Comparison of ENCODE assay signal across 31 cellular contexts in the genomic region with DNA sequence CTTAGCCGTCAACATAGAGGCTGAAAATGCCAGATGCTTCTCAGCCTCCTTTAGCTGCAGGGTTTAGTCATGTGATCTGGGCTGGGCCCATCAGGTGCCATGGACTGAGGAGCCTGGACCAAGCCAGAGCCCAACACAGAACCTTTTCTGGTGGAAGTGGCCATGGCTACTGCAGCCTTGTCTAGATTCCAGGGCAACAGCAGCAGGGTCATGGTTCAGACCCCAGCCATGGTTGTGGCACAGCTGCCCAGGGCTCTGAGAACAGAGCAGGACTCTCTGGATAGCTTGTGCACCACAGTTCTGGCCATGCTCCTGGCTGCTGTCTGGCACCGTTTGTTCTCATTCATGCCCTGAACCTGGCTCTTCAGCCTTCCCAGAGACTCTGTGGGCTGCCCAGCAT.
"Had no signal": no experiment of that assay in that cellular context is flagged by ENCODE, and none has a peak within 500 bp of the region (broad histone marks: within the 10 kb centered on the region; RNA-seq: fewer than 3 reads in every experiment).

No MANE protein-coding gene starts in this region.

- H3K9me3 ChIP-seq: colonic mucosa, esophagus muscularis mucosa, gastroesophageal sphincter, heart right ventricle, left lung, mucosa of descending colon, ovary, psoas muscle, spleen, thoracic aorta, tibial nerve, upper lobe of left lung, uterus had no signal

- H3K4me3 Mint-ChIP-seq: dendritic cell treated with granulocyte-macrophage colony-stimulating factor and Interleukin-4, amounts not matched to agents 40 ng/mL and 50 ng/mL, for 4 days; endodermal cell; mesothelial cell of epicardium; naive B cell; nephron progenitor cell; stimulated activated naive B cell treated with anti-CD40 and anti-IgM and Interleukin-4, amounts not matched to agents 10 μg/mL and 1 μg/mL and 100 μg/mL, for 72 hours; stimulated activated naive CD8-positive, alpha-beta T cell treated with anti-CD3 and anti-CD28 coated beads, Interleukin-15, Interleukin-2, amounts not matched to agents 100 ng/mL and 50 ng/mL, for 24 hours had no signal

- H3K27me3 Mint-ChIP-seq: dendritic cell treated with granulocyte-macrophage colony-stimulating factor and Interleukin-4, amounts not matched to agents 40 ng/mL and 50 ng/mL, for 4 days; naive B cell; stimulated activated naive B cell treated with anti-CD40 and anti-IgM and Interleukin-4, amounts not matched to agents 10 μg/mL and 1 μg/mL and 100 μg/mL, for 72 hours; stimulated activated naive CD8-positive, alpha-beta T cell treated with anti-CD3 and anti-CD28 coated beads, Interleukin-15, Interleukin-2, amounts not matched to agents 100 ng/mL and 50 ng/mL, for 24 hours had no signal

- DNase-seq: colonic mucosa; effector CD8-positive, alpha-beta T cell; endodermal cell; foreskin keratinocyte; glutamatergic neuron; heart right ventricle; hippocampal formation; left cardiac atrium; left lung; mesenchymal stem cell; mucosa of descending colon; naive B cell; nephron progenitor cell; occipital lobe; ovary; psoas muscle; right cardiac atrium; spleen; stimulated activated CD4-positive, alpha-beta T cell treated with anti-CD3 and anti-CD28 coated beads, Interleukin-2, amount 100 ng/mL, for 48 hours; stimulated activated naive B cell treated with anti-CD40 and anti-IgM and Interleukin-4, amounts not matched to agents 10 μg/mL and 1 μg/mL and 100 μg/mL, for 72 hours; upper lobe of left lung; uterus had no signal

- H3K27me3 ChIP-seq: colonic mucosa, esophagus muscularis mucosa, foreskin keratinocyte, gastroesophageal sphincter, heart right ventricle, left lung, ovary, spleen, tibial nerve, upper lobe of left lung, uterus had no signal

- ATAC-seq: foreskin keratinocyte; gastroesophageal sphincter; heart right ventricle; left cardiac atrium; left lung; mucosa of descending colon; psoas muscle; right cardiac atrium; stimulated activated naive B cell treated with anti-CD40 and anti-IgM and Interleukin-4, amounts not matched to agents 10 μg/mL and 1 μg/mL and 100 μg/mL, for 72 hours had no signal

- H3K27ac ChIP-seq: colonic mucosa, esophagus muscularis mucosa, foreskin keratinocyte, gastroesophageal sphincter, heart right ventricle, left lung, ovary, psoas muscle, spleen, thoracic aorta, tibial nerve, upper lobe of left lung, uterus had no signal

- H3K4me1 ChIP-seq: colonic mucosa, gastroesophageal sphincter, left lung, uterus had no signal

- H3K36me3 Mint-ChIP-seq: mesothelial cell of epicardium had no signal

- H3K4me3 ChIP-seq: colonic mucosa, esophagus muscularis mucosa, gastroesophageal sphincter, heart right ventricle, left lung, mucosa of descending colon, ovary, psoas muscle, skin epidermis, spleen, thoracic aorta, tibial nerve, upper lobe of left lung, uterus had no signal

- H3K27ac Mint-ChIP-seq: dendritic cell treated with granulocyte-macrophage colony-stimulating factor and Interleukin-4, amounts not matched to agents 40 ng/mL and 50 ng/mL, for 4 days; endodermal cell; mesothelial cell of epicardium; naive B cell; nephron progenitor cell; stimulated activated naive B cell treated with anti-CD40 and anti-IgM and Interleukin-4, amounts not matched to agents 10 μg/mL and 1 μg/mL and 100 μg/mL, for 72 hours; stimulated activated naive CD8-positive, alpha-beta T cell treated with anti-CD3 and anti-CD28 coated beads, Interleukin-15, Interleukin-2, amounts not matched to agents 100 ng/mL and 50 ng/mL, for 24 hours had no signal

- H3K36me3 ChIP-seq: colonic mucosa, left lung, ovary, thoracic aorta, upper lobe of left lung, uterus had no signal

- H3K9me3 Mint-ChIP-seq: dendritic cell treated with granulocyte-macrophage colony-stimulating factor and Interleukin-4, amounts not matched to agents 40 ng/mL and 50 ng/mL, for 4 days; endodermal cell; mesothelial cell of epicardium; naive B cell; nephron progenitor cell; stimulated activated naive B cell treated with anti-CD40 and anti-IgM and Interleukin-4, amounts not matched to agents 10 μg/mL and 1 μg/mL and 100 μg/mL, for 72 hours; stimulated activated naive CD8-positive, alpha-beta T cell treated with anti-CD3 and anti-CD28 coated beads, Interleukin-15, Interleukin-2, amounts not matched to agents 100 ng/mL and 50 ng/mL, for 24 hours had no signal

- FAIRE-seq: islet of Langerhans had no signal
